ENCODE assay signal across 34 cellular contexts in the genomic region with DNA sequence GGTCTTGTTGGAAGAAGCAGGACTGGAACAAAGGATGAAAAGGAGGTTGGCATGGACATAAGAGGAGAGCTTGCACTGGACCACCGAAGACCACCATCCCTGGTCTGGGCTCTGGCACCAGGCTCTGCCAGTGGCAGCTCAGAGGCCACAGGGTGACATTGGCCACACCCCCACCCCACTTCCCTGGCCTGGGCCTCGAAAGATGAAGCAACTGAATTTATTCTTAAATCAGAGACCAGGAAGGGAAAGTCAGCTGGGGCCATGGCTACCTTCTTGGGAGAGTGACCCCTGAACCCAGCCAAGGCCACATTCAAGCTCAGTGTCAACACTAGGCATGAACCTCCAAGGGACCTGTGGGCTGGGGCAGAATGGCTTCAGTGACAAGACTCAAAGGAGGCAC. TPM values are rescaled to one million over a fixed set of nuclear protein-coding genes. Genes with fewer than 3 reads are reported as not detected.
"Had no signal": no experiment of that assay in that cellular context is flagged by ENCODE, and none has a peak within 500 bp of the region (broad histone marks: within the 10 kb centered on the region; RNA-seq: fewer than 3 reads in every experiment).

No MANE protein-coding gene starts in this region.

- H3K4me3 ChIP-seq: body of pancreas, breast epithelium, MG63, SJCRH30, SK-N-MC had no signal

- H3K4me3 Mint-ChIP-seq: activated CD4-positive, alpha-beta T cell treated with anti-CD3 and anti-CD28 coated beads, Interleukin-2, amount 10 ng/mL, durations not matched to agents 24 days and 14 days; activated CD8-positive, alpha-beta T cell treated with anti-CD3 and anti-CD28 coated beads for 36 hours; activated naive CD4-positive, alpha-beta T cell treated with anti-CD3 and anti-CD28 coated beads, Interleukin-2, amount 50 U/mL, for 24 hours; activated naive CD8-positive, alpha-beta T cell treated with anti-CD3 and anti-CD28 coated beads, Interleukin-2, amount 10 ng/mL, durations not matched to agents 7 days and 5 days; activated T-cell treated with anti-CD3 and anti-CD28 coated beads, Interleukin-2, amount 50 U/mL, for 4 hours had no signal

- H3K9me3 ChIP-seq: body of pancreas, breast epithelium, MG63, SJCRH30 had no signal

- H3K4me1 ChIP-seq: breast epithelium, SJCRH30 had no signal

- H3K27me3 Mint-ChIP-seq: activated CD4-positive, alpha-beta T cell treated with anti-CD3 and anti-CD28 coated beads, Interleukin-2, amount 10 ng/mL, durations not matched to agents 24 days and 14 days had no signal

- H3K27me3 ChIP-seq: body of pancreas, breast epithelium, MG63 had no signal

- H3K9me3 Mint-ChIP-seq: activated CD4-positive, alpha-beta T cell treated with anti-CD3 and anti-CD28 coated beads, Interleukin-2, amount 10 ng/mL, durations not matched to agents 24 days and 14 days; activated naive CD4-positive, alpha-beta T cell treated with anti-CD3 and anti-CD28 coated beads, Interleukin-2, amount 50 U/mL, for 24 hours; activated naive CD8-positive, alpha-beta T cell treated with anti-CD3 and anti-CD28 coated beads, Interleukin-2, amount 10 ng/mL, durations not matched to agents 7 days and 5 days; activated T-cell treated with anti-CD3 and anti-CD28 coated beads, Interleukin-2, amount 50 U/mL, for 4 hours had no signal

- DNase-seq: activated CD4-positive, alpha-beta T cell treated with anti-CD3 and anti-CD28 coated beads, Interleukin-2, amount 10 ng/mL, durations not matched to agents 24 days and 14 days; activated CD4-positive, alpha-beta T cell treated with anti-CD3 and anti-CD28 coated beads, Interleukin-2, amount 50 U/mL, for 4 hours; activated CD8-positive, alpha-beta memory T cell treated with anti-CD3 and anti-CD28 coated beads, Interleukin-2, amount 50 U/mL, for 4 hours; activated CD8-positive, alpha-beta T cell treated with anti-CD3 and anti-CD28 coated beads for 36 hours; activated gamma-delta T cell; activated naive CD4-positive, alpha-beta T cell treated with Interleukin-2 at 50 U/mL for 16 hours; activated naive CD8-positive, alpha-beta T cell treated with anti-CD3 and anti-CD28 coated beads, Interleukin-2, amount 10 ng/mL, durations not matched to agents 7 days and 5 days; activated T-cell treated with anti-CD3 and anti-CD28 coated beads for 4 hours; activated T-cell treated with anti-CD3 and anti-CD28 coated beads, Interleukin-2, amount 50 U/mL, for 4 hours; amygdala; body of pancreas; central memory CD4-positive, alpha-beta T cell; Kasumi-1; KG1; MG63; NCI-H1048; NCI-H1105 treated with DMSO at 0.1 percent for 48 hours; NCI-H1436; NCI-H1694; NCI-H1930; NCI-H2081 treated with DMSO at 0.1 percent for 48 hours; NCI-H226; NCI-H524 treated with DMSO at 0.1 percent for 48 hours; SHP77; SJCRH30; T1000 had no signal

- H3K27ac Mint-ChIP-seq: activated CD4-positive, alpha-beta T cell treated with anti-CD3 and anti-CD28 coated beads, Interleukin-2, amount 10 ng/mL, durations not matched to agents 24 days and 14 days; activated CD8-positive, alpha-beta T cell treated with anti-CD3 and anti-CD28 coated beads for 36 hours; activated naive CD4-positive, alpha-beta T cell treated with anti-CD3 and anti-CD28 coated beads, Interleukin-2, amount 50 U/mL, for 24 hours; activated naive CD8-positive, alpha-beta T cell treated with anti-CD3 and anti-CD28 coated beads, Interleukin-2, amount 10 ng/mL, durations not matched to agents 7 days and 5 days had no signal

- H3K36me3 Mint-ChIP-seq: activated naive CD4-positive, alpha-beta T cell treated with anti-CD3 and anti-CD28 coated beads, Interleukin-2, amount 50 U/mL, for 24 hours; activated naive CD8-positive, alpha-beta T cell treated with anti-CD3 and anti-CD28 coated beads, Interleukin-2, amount 10 ng/mL, durations not matched to agents 7 days and 5 days had no signal

- H3K27ac ChIP-seq: body of pancreas, breast epithelium, SJCRH30, SK-N-MC had no signal

- ATAC-seq: activated CD8-positive, alpha-beta T cell treated with anti-CD3 and anti-CD28 coated beads for 36 hours; activated T-cell treated with anti-CD3 and anti-CD28 coated beads, Interleukin-2, amount 50 U/mL, for 4 hours; body of pancreas; Panc1 had no signal

- H3K36me3 ChIP-seq: breast epithelium, MG63, SJCRH30 had no signal

RNA-seq across cellular contexts. Expression of gene KLHDC7A, which starts 4.0 kb away (rescaled TPM):
- total RNA-seq: activated CD4-positive, alpha-beta T cell treated with anti-CD3 and anti-CD28 coated beads, Interleukin-2, amount 10 ng/mL, durations not matched to agents 24 days and 14 days; activated CD8-positive, alpha-beta T cell treated with anti-CD3 and anti-CD28 coated beads for 36 hours; activated naive CD8-positive, alpha-beta T cell treated with anti-CD3 and anti-CD28 coated beads, Interleukin-2, amount 10 ng/mL, durations not matched to agents 7 days and 5 days; activated T-cell treated with anti-CD3 and anti-CD28 coated beads, Interleukin-2, amount 50 U/mL, for 4 hours; NCI-H460; RPMI7951; SJCRH30; T-helper 1 cell treated with Interleukin-12 subunit alpha and Interleukin-12 subunit beta and Interleukin-4 antibody, amounts not matched to agents 30 ng/mL and 1 ng/mL, for 36 hours; T-helper 2 cell treated with Interferon-gamma antibody and Interleukin-4, amounts not matched to agents 100 ng/mL and 5 ng/mL, for 36 hours had no signal
